In the genomic region with DNA sequence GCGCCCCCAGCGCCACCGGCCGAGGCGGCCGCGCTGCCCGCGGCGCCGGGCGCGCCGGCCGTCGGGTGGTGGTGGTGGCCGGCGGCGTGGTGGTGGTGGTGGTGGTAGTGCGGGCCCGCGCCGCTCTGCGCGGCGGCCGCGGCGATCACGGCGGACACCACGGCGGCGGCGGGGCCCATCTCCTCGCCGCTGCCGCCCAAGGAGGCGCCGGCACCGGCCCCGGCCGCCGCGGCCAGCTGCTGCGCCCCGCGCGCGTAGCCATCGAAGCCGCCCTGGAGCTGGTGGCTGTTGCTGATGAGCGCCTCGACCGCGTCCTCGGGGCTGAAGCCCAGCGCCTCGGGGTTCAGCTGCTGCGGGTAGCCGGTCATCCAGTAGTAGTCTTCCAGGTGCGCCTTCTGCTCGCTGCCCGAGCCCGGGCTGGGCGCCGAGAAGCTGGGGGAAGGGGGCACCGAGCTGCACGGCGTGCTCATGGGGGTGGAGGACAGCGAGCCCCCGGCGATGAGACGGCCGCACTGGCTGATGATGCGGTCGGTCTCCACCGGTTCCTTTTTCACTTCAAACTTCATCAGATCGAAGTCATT, we compare ENCODE assay signal across 8 cellular contexts. TPM values are rescaled to one million over a fixed set of nuclear protein-coding genes. Genes with fewer than 3 reads are reported as not detected.
DNase-seq lines count a peak whose midpoint lies in the region; ATAC-seq and TF ChIP-seq lines count a peak whose summit lies in the region.

No MANE protein-coding gene starts in this region.

- in situ Hi-C loops in HAP-1 (cut with MboI; ENCODE audit: low sequenced_read_pairs) = no loop called here

- peaks cover 48% of the 10 kb centered on the region for H3K4me1 ChIP-seq in HAP-1
- peaks cover 8 to 54% (median 8%) of the 10 kb centered on the region in 3 donors for H3K4me1 ChIP-seq in esophagus squamous epithelium

- H3K9me3 ChIP-seq in HAP-1 (no peaks in the 10 kb centered on the region), esophagus squamous epithelium (no peaks in the 10 kb centered on the region)

- TF ChIP-seq POLR2A in esophagus squamous epithelium (IDR thresholded peaks at IDR 0.05) = no peak

- H3K27ac Mint-ChIP-seq in activated CD8-positive, alpha-beta T cell treated with anti-CD3 and anti-CD28 coated beads, Interleukin-2, amount 10 ng/mL, durations not matched to agents 7 days and 5 days = peak overlapping the region; percentile 82
- peak overlapping the region; percentile 80 to 95 (median 83) for H3K27ac Mint-ChIP-seq in nephron

- peak overlapping the region; percentile 75 for H3K4me3 Mint-ChIP-seq in activated CD8-positive, alpha-beta T cell treated with anti-CD3 and anti-CD28 coated beads, Interleukin-2, amount 10 ng/mL, durations not matched to agents 7 days and 5 days
- H3K4me3 Mint-ChIP-seq in nephron = peak overlapping the region; percentile 91 to 97 (median 93)

- H3K9me3 Mint-ChIP-seq in activated CD8-positive, alpha-beta T cell treated with anti-CD3 and anti-CD28 coated beads, Interleukin-2, amount 10 ng/mL, durations not matched to agents 7 days and 5 days (ENCODE audit: insufficient read depth) = no peaks in the 10 kb centered on the region
- no peaks in the 10 kb centered on the region for H3K9me3 Mint-ChIP-seq in nephron

- POLR2A ChIA-PET in activated CD8-positive, alpha-beta T cell treated with anti-CD3 and anti-CD28 coated beads, Interleukin-2, amount 10 ng/mL, durations not matched to agents 7 days and 5 days (lab: Charles Lee) = interaction anchor here (0.8 kb wide), 1 partner anchor 703 kb away, joined by 4 read pairs; no protein-coding TSS in a partner anchor

- CTCF ChIA-PET in activated CD8-positive, alpha-beta T cell treated with anti-CD3 and anti-CD28 coated beads, Interleukin-2, amount 10 ng/mL, durations not matched to agents 7 days and 5 days (lab: Charles Lee) = interaction anchor here (1.0 to 2.2 kb wide), 2 partner anchors 18 to 893 kb away, joined by 3 to 6 read pairs; no protein-coding TSS in a partner anchor

- peaks cover 62% of the 10 kb centered on the region for H3K27me3 Mint-ChIP-seq in activated CD8-positive, alpha-beta T cell treated with anti-CD3 and anti-CD28 coated beads, Interleukin-2, amount 10 ng/mL, durations not matched to agents 7 days and 5 days (ENCODE audit: low read depth)
- peaks cover 4% of the 10 kb centered on the region for H3K27me3 Mint-ChIP-seq in nephron (ENCODE audit: low read depth)

- H3K27me3 ChIP-seq in HAP-1 (ENCODE audit: low read depth) (no peaks in the 10 kb centered on the region), esophagus squamous epithelium (no peaks in the 10 kb centered on the region)

- H3K4me3 ChIP-seq in HAP-1 (peak overlapping the region; percentile 55), esophagus squamous epithelium (peak overlapping the region; percentile 77 to 86 (median 84))

- TF ChIP-seq CTCF in esophagus squamous epithelium (IDR thresholded peaks at IDR 0.05) (no peak), nephron (IDR thresholded peaks at IDR 0.05; ENCODE audit: unreplicated experiment in 3 of 3) (no peak)

- WGBS in esophagus squamous epithelium, 2 donors = 0% methylated on average over 1 of the region's 79 CpGs; no CpG with 5 or more reads in 1 of the 2 donors

- ATAC-seq in activated CD8-positive, alpha-beta T cell treated with anti-CD3 and anti-CD28 coated beads, Interleukin-2, amount 10 ng/mL, durations not matched to agents 7 days and 5 days = no peak
- ATAC-seq in HG02970 (IDR thresholded peaks at IDR 0.05; ENCODE audit: low FRiP score, unreplicated experiment) (no peak), GM18867 (IDR thresholded peaks at IDR 0.05; ENCODE audit: unreplicated experiment) (no peak), HG03457 (IDR thresholded peaks at IDR 0.05; ENCODE audit: unreplicated experiment) (no peak)

- intact Hi-C loops in esophagus squamous epithelium (cut with DNase I) = no loop called here

- H3K36me3 Mint-ChIP-seq in activated CD8-positive, alpha-beta T cell treated with anti-CD3 and anti-CD28 coated beads, Interleukin-2, amount 10 ng/mL, durations not matched to agents 7 days and 5 days (ENCODE audit: low read depth) = no peaks in the 10 kb centered on the region
- peaks cover 31% of the 10 kb centered on the region for H3K36me3 Mint-ChIP-seq in nephron (ENCODE audit: low read depth)

- no peak for DNase-seq in HAP-1 (ENCODE audit: low spot score in 2 of 2)
- no peak for DNase-seq in activated CD8-positive, alpha-beta T cell treated with anti-CD3 and anti-CD28 coated beads, Interleukin-2, amount 10 ng/mL, durations not matched to agents 7 days and 5 days
- no peak for DNase-seq in esophagus squamous epithelium (lab: John Stamatoyannopoulos, UW)
- no peak for DNase-seq in NCI-H510A (lab: John Stamatoyannopoulos, UW)

- peak overlapping the region; percentile 92 to 98 (median 96) for H3K27ac ChIP-seq in esophagus squamous epithelium

- H3K4me1 Mint-ChIP-seq in activated CD8-positive, alpha-beta T cell treated with anti-CD3 and anti-CD28 coated beads, Interleukin-2, amount 10 ng/mL, durations not matched to agents 7 days and 5 days (ENCODE audit: low read depth) = peaks cover 31% of the 10 kb centered on the region
- peaks cover 38% of the 10 kb centered on the region for H3K4me1 Mint-ChIP-seq in nephron

- H3K36me3 ChIP-seq in HAP-1 (replicated peaks) (no peaks in the 10 kb centered on the region), esophagus squamous epithelium (peaks cover 0 to 1% (median 0%) of the 10 kb centered on the region in 3 donors)

RNA-seq across cellular contexts. Expression of a gene that starts 1.2 kb away (rescaled TPM):
- 1 to 10 TPM; 4.3 to 4.6 TPM for total RNA-seq in activated CD8-positive, alpha-beta T cell treated with anti-CD3 and anti-CD28 coated beads, Interleukin-2, amount 10 ng/mL, durations not matched to agents 7 days and 5 days
- total RNA-seq in esophagus squamous epithelium = 10 to 100 TPM; 18.9 to 52.6 (median 31.1) TPM
